Comparison of ENCODE assay signal across 1 cellular context in the genomic region with DNA sequence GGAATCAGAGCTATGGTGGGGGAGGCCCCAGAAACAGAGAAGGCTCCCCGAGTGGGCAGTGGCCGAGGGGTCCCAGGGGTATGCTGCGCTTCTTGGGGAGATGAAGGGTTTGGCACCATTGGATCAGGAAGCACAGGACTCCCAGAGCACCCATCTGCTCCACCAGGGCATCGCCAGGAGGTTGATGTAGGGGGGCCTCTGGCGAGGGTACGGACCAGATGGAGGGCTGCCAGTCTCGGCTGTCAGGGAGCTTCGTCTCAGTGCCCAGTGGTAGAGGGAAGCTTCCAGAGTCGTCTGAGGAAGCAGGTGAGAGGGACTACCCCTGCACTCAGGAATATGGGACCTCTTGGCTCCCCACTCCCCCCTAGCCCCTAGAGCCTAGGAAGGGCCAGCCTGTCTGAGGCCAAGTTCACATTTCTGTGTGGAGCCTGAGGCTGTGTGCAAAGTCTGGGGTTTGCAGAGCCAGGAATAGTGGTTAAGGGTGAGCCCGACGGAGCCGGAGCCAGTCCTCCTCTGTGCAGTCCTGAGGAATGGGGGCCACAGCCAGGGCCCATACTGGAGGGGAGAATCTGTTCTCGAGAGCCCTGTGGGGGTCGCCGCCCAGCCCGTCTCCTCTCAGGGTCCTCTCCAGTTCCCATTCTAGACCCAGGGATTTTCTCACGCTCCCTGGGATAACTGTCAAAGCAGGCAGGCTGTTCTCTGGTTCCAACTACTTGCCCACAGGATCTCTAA.
TF ChIP-seq lines count a peak whose summit lies in the region.

No MANE protein-coding gene starts in this region.

TF ChIP-seq in SK-N-SH treated with all-trans-retinoic acid at 6 μM for 48 hours, 23 proteins besides CTCF, POLR2A, EP300 and RAD21 (continued from another document):
- TF ChIP-seq ZFP30 (CRISPR knock-in tag; IDR thresholded peaks at IDR 0.05) = no peak
- TF ChIP-seq, protein P1, sequence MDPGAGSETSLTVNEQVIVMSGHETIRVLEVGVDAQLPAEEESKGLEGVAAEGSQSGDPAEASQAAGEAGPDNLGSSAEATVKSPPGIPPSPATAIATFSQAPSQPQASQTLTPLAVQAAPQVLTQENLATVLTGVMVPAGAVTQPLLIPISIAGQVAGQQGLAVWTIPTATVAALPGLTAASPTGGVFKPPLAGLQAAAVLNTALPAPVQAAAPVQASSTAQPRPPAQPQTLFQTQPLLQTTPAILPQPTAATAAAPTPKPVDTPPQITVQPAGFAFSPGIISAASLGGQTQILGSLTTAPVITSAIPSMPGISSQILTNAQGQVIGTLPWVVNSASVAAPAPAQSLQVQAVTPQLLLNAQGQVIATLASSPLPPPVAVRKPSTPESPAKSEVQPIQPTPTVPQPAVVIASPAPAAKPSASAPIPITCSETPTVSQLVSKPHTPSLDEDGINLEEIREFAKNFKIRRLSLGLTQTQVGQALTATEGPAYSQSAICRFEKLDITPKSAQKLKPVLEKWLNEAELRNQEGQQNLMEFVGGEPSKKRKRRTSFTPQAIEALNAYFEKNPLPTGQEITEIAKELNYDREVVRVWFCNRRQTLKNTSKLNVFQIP (CRISPR knock-in tag; IDR thresholded peaks at IDR 0.05; ENCODE audit: borderline replicate concordance, low read depth) = no peak
